19 cellular contexts compared by ENCODE assay signal in the genomic region with DNA sequence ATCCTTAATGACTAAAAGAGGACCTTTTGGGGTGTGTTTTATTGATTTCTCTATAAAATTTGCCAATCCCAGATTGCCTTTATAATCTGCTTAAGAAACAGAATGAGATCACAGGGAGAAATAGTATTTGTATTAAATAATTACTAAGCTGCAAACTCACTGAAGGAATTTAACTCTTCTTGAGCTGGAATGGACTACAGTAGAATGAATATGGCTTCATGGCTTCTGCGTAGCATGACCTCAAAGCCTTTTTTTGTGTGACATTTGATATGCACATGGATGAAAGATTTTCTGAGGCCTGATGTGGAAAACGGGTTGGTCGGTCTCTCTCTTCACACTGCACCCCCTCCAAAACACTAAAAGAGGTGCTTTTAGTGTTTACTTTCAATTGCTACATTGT.
"Had no signal": no experiment of that assay in that cellular context is flagged by ENCODE, and none has a peak within 500 bp of the region (broad histone marks: within the 10 kb centered on the region; RNA-seq: fewer than 3 reads in every experiment).

No MANE protein-coding gene starts in this region.

- H3K27me3 ChIP-seq: esophagus muscularis mucosa, foreskin keratinocyte, heart left ventricle, neural progenitor cell, spleen had no signal

- H3K4me3 ChIP-seq: esophagus muscularis mucosa, neural progenitor cell, spleen had no signal

- ATAC-seq: activated T-cell treated with anti-CD3 and anti-CD28 coated beads, Interleukin-2, amount 50 U/mL, for 72 hours had no signal

- DNase-seq: activated CD4-positive, alpha-beta memory T cell treated with anti-CD3 and anti-CD28 coated beads for 36 hours; activated CD4-positive, alpha-beta T cell treated with anti-CD3 and anti-CD28 coated beads for 1 hour; activated gamma-delta T cell treated with Interleukin-2 at 50 U/mL for 16 hours; activated naive CD8-positive, alpha-beta T cell treated with anti-CD3 and anti-CD28 coated beads for 36 hours; activated T-cell treated with anti-CD3 and anti-CD28 coated beads, Interleukin-2, amount 50 U/mL, for 72 hours; anterior cingulate cortex; heart left ventricle; islet precursor cell; left ventricle myocardium superior; retina; spleen; stimulated activated CD4-positive, alpha-beta T cell treated with anti-CD3 and anti-CD28 coated beads, Interleukin-2, amount 100 ng/mL, for 24 hours; stimulated activated naive CD4-positive, alpha-beta T cell; T-helper 9 cell had no signal

- H3K9me3 ChIP-seq: esophagus muscularis mucosa, heart left ventricle, spleen had no signal

- H3K36me3 Mint-ChIP-seq: activated naive CD8-positive, alpha-beta T cell treated with anti-CD3 and anti-CD28 coated beads for 36 hours had no signal

- H3K4me3 Mint-ChIP-seq: activated CD4-positive, alpha-beta memory T cell treated with anti-CD3 and anti-CD28 coated beads for 36 hours; activated naive CD8-positive, alpha-beta T cell treated with anti-CD3 and anti-CD28 coated beads for 36 hours; activated T-cell treated with anti-CD3 and anti-CD28 coated beads, Interleukin-2, amount 50 U/mL, for 72 hours; neural progenitor cell; type B pancreatic cell had no signal

- H3K9me3 Mint-ChIP-seq: activated CD4-positive, alpha-beta memory T cell treated with anti-CD3 and anti-CD28 coated beads for 36 hours; activated naive CD8-positive, alpha-beta T cell treated with anti-CD3 and anti-CD28 coated beads for 36 hours; activated T-cell treated with anti-CD3 and anti-CD28 coated beads, Interleukin-2, amount 50 U/mL, for 72 hours; neural progenitor cell; type B pancreatic cell had no signal

- H3K27ac ChIP-seq: esophagus muscularis mucosa, foreskin keratinocyte, neural progenitor cell, parathyroid adenoma had no signal

- H3K27me3 Mint-ChIP-seq: activated CD4-positive, alpha-beta memory T cell treated with anti-CD3 and anti-CD28 coated beads for 36 hours; activated naive CD8-positive, alpha-beta T cell treated with anti-CD3 and anti-CD28 coated beads for 36 hours; type B pancreatic cell had no signal

- H3K27ac Mint-ChIP-seq: activated CD4-positive, alpha-beta memory T cell treated with anti-CD3 and anti-CD28 coated beads for 36 hours; activated naive CD8-positive, alpha-beta T cell treated with anti-CD3 and anti-CD28 coated beads for 36 hours; activated T-cell treated with anti-CD3 and anti-CD28 coated beads, Interleukin-2, amount 50 U/mL, for 72 hours; neural progenitor cell; type B pancreatic cell had no signal

- H3K36me3 ChIP-seq: neural progenitor cell had no signal
